8 cellular contexts compared by ENCODE assay signal in genomic region chr6:85404016-85404496, GRCh38. TPM values are rescaled to one million over a fixed set of nuclear protein-coding genes. Genes with fewer than 3 reads are reported as not detected.
DNase-seq lines count a peak whose midpoint lies in the region; ATAC-seq, FAIRE-seq and TF ChIP-seq lines count a peak whose summit lies in the region.
"Not testable (repeated sequence)": the region's sequence is repeated elsewhere in the genome, so short reads cannot be mapped to it uniquely, and the experiment has no call there.

No MANE protein-coding gene starts in this region.

- not testable (repeated sequence) for ATAC-seq in activated naive CD8-positive, alpha-beta T cell treated with anti-CD3 and anti-CD28 coated beads, Interleukin-2, amount 50 U/mL, for 24 hours; pancreas; aorta (ENCODE audit: low FRiP score)

- CTCF ChIA-PET in Calu3 (lab: Charles Lee) = interaction anchor here (0.8 to 3.3 kb wide), 6 partner anchors 43 to 79 kb away, joined by 3 to 16 read pairs (median 8); partner anchors contain the start of gene NT5E

- H4K20me1 ChIP-seq in Loucy (ENCODE audit: insufficient read depth, low read length, poor library complexity, severe bottlenecking) = not testable (repeated sequence)

- not testable (repeated sequence) for H3K27me3 ChIP-seq in Loucy (ENCODE audit: insufficient read depth, low read length, poor library complexity, severe bottlenecking); pancreas; aorta (ENCODE audit: control insufficient read depth in 1 of 2, insufficient read depth in 2 of 2, low read length in 1 of 2)

- peak overlapping the region; percentile 71 for H3K4me3 Mint-ChIP-seq in Calu3 (ENCODE audit: low read depth, unreplicated experiment)
- H3K4me3 Mint-ChIP-seq in T-helper 2 cell treated with Interferon-gamma antibody and Interleukin-4, amounts not matched to agents 5 μg/mL and 100 μg/mL, for 36 hours = peak overlapping the region; percentile 59
- not testable (repeated sequence) for H3K4me3 Mint-ChIP-seq in activated naive CD8-positive, alpha-beta T cell treated with anti-CD3 and anti-CD28 coated beads, Interleukin-2, amount 50 U/mL, for 24 hours; endothelial cell (ENCODE audit: unreplicated experiment)

- peaks cover 16% of the 10 kb centered on the region for H3K36me3 Mint-ChIP-seq in Calu3 (ENCODE audit: insufficient read depth, unreplicated experiment)
- not testable (repeated sequence) for H3K36me3 Mint-ChIP-seq in T-helper 2 cell treated with Interferon-gamma antibody and Interleukin-4, amounts not matched to agents 5 μg/mL and 100 μg/mL, for 36 hours (ENCODE audit: low read depth); activated naive CD8-positive, alpha-beta T cell treated with anti-CD3 and anti-CD28 coated beads, Interleukin-2, amount 50 U/mL, for 24 hours (ENCODE audit: low read depth); endothelial cell (ENCODE audit: low read depth, unreplicated experiment)

- H3K9ac ChIP-seq in Loucy (ENCODE audit: low read depth, low read length, poor library complexity, severe bottlenecking) = peak overlapping the region; percentile 56
- not testable (repeated sequence) for H3K9ac ChIP-seq in kidney (ENCODE audit: low read length in 2 of 2)

- peak overlapping the region; percentile 19 for H3K4me3 ChIP-seq in Loucy (ENCODE audit: low read length, poor library complexity, severe bottlenecking)
- not testable (repeated sequence) for H3K4me3 ChIP-seq in kidney (ENCODE audit: low read length in 2 of 2); pancreas; aorta (ENCODE audit: low read length in 2 of 2)

- not testable (repeated sequence) for FAIRE-seq in kidney (lab: Jason Lieb, UNC); pancreas (lab: Jason Lieb, UNC)

- H3K9me3 Mint-ChIP-seq in Calu3 (ENCODE audit: low read depth, unreplicated experiment); T-helper 2 cell treated with Interferon-gamma antibody and Interleukin-4, amounts not matched to agents 5 μg/mL and 100 μg/mL, for 36 hours; activated naive CD8-positive, alpha-beta T cell treated with anti-CD3 and anti-CD28 coated beads, Interleukin-2, amount 50 U/mL, for 24 hours; endothelial cell (ENCODE audit: unreplicated experiment): not testable (repeated sequence)

- H3K4me1 Mint-ChIP-seq in Calu3 (ENCODE audit: low read depth, unreplicated experiment) (peaks cover 80% of the 10 kb centered on the region), endothelial cell (ENCODE audit: unreplicated experiment) (peaks cover 45% of the 10 kb centered on the region)
- peaks cover 54% of the 10 kb centered on the region for H3K4me1 Mint-ChIP-seq in T-helper 2 cell treated with Interferon-gamma antibody and Interleukin-4, amounts not matched to agents 5 μg/mL and 100 μg/mL, for 36 hours (ENCODE audit: low read depth)
- peaks cover 70% of the 10 kb centered on the region for H3K4me1 Mint-ChIP-seq in activated naive CD8-positive, alpha-beta T cell treated with anti-CD3 and anti-CD28 coated beads, Interleukin-2, amount 50 U/mL, for 24 hours

- peak overlapping the region; percentile 47 for H3K4me2 ChIP-seq in Loucy (ENCODE audit: low read depth, low read length, poor library complexity, severe bottlenecking)

- intact Hi-C loops in Calu3 (cut with micrococcal nuclease; ENCODE audit: unreplicated experiment) = loop anchor here (2.0 kb wide), 1 partner anchor 61 kb away; no protein-coding TSS in a partner anchor
- intact Hi-C loops in kidney (cut with DNase I); pancreas (cut with DNase I): not testable (repeated sequence)
- intact Hi-C loops in aorta (cut with DNase I) = loop anchor here (5.0 kb wide), 3 partner anchors 42 to 78 kb away; no protein-coding TSS in a partner anchor

- H3K9me2 ChIP-seq in Loucy (replicated peaks; ENCODE audit: low read depth, low read length) = not testable (repeated sequence)

- H3K36me3 ChIP-seq in Loucy (ENCODE audit: insufficient read depth, low read length); kidney (ENCODE audit: control insufficient read depth in 1 of 2, insufficient read depth in 2 of 2, low read length in 2 of 2); pancreas; aorta (ENCODE audit: control insufficient read depth in 1 of 2, insufficient read depth in 2 of 2, low read length in 1 of 2): not testable (repeated sequence)

- TSS peak; percentile 82 for BruUV-seq in Calu3 (replicated peaks; lab: Mats Ljungman, UMichigan)

- H3K79me2 ChIP-seq in Loucy (ENCODE audit: insufficient read depth, low read length) = not testable (repeated sequence)

- not testable (repeated sequence) for H3F3A ChIP-seq in Loucy (ENCODE audit: low read depth)

- DNase-seq in Calu3; T-helper 2 cell treated with Interferon-gamma antibody and Interleukin-4, amounts not matched to agents 5 μg/mL and 100 μg/mL, for 36 hours (ENCODE audit: low spot score); activated naive CD8-positive, alpha-beta T cell treated with anti-CD3 and anti-CD28 coated beads, Interleukin-2, amount 50 U/mL, for 24 hours; endothelial cell (ENCODE audit: low spot score); kidney; pancreas; aorta: not testable (repeated sequence)

- peak overlapping the region; percentile 99 for H3K27ac Mint-ChIP-seq in Calu3 (ENCODE audit: unreplicated experiment)
- peak overlapping the region; percentile 65 for H3K27ac Mint-ChIP-seq in T-helper 2 cell treated with Interferon-gamma antibody and Interleukin-4, amounts not matched to agents 5 μg/mL and 100 μg/mL, for 36 hours
- peak overlapping the region; percentile 17 for H3K27ac Mint-ChIP-seq in activated naive CD8-positive, alpha-beta T cell treated with anti-CD3 and anti-CD28 coated beads, Interleukin-2, amount 50 U/mL, for 24 hours
- peak overlapping the region; percentile 74 for H3K27ac Mint-ChIP-seq in endothelial cell (ENCODE audit: unreplicated experiment)

- peak overlapping the region; percentile 53 for H2AFZ ChIP-seq in Loucy (ENCODE audit: low read length)

- not testable (repeated sequence) for H3K27me3 Mint-ChIP-seq in Calu3 (ENCODE audit: unreplicated experiment); activated naive CD8-positive, alpha-beta T cell treated with anti-CD3 and anti-CD28 coated beads, Interleukin-2, amount 50 U/mL, for 24 hours; endothelial cell (ENCODE audit: unreplicated experiment)
- H3K27me3 Mint-ChIP-seq in T-helper 2 cell treated with Interferon-gamma antibody and Interleukin-4, amounts not matched to agents 5 μg/mL and 100 μg/mL, for 36 hours (ENCODE audit: low read depth) = peaks cover 12% of the 10 kb centered on the region

- peaks cover 53% of the 10 kb centered on the region for H3K4me1 ChIP-seq in Loucy (ENCODE audit: insufficient read depth, low read length, poor library complexity, severe bottlenecking)
- H3K4me1 ChIP-seq in kidney (ENCODE audit: control insufficient read depth in 1 of 2, insufficient read depth in 1 of 2, low read depth in 1 of 2, low read length in 2 of 2) = peaks cover 5 to 23% of the 10 kb centered on the region in 2 donors
- H3K4me1 ChIP-seq in pancreas = peaks cover 23 to 30% (median 28%) of the 10 kb centered on the region in 3 donors
- not testable (repeated sequence) for H3K4me1 ChIP-seq in aorta (ENCODE audit: control insufficient read depth in 1 of 2, insufficient read depth in 2 of 2, low read length in 2 of 2)

- 87 to 93% methylated on average over 4 of the region's 4 CpGs for WGBS in pancreas, 2 donors
- 79 to 81% methylated on average over 4 of the region's 4 CpGs for WGBS in aorta, 2 donors

- not testable (repeated sequence) for H3K9me3 ChIP-seq in Loucy (ENCODE audit: insufficient read depth, low read depth, low read length); kidney (ENCODE audit: control insufficient read depth in 1 of 2, low read length in 2 of 2); pancreas; aorta (ENCODE audit: control insufficient read depth, low read length)

- not testable (repeated sequence) for TF ChIP-seq CTCF in Calu3 (IDR thresholded peaks at IDR 0.05; ENCODE audit: unreplicated experiment); Loucy (conservative IDR thresholded peaks at IDR 0.05; ENCODE audit: low read length); endothelial cell (IDR thresholded peaks at IDR 0.05; ENCODE audit: unreplicated experiment); kidney (IDR thresholded peaks at IDR 0.05; ENCODE audit: borderline replicate concordance, extremely low read depth, insufficient read depth); pancreas (IDR thresholded peaks at IDR 0.05)

- peak overlapping the region; percentile 56 to 59 for H3K27ac ChIP-seq in kidney (ENCODE audit: low read depth in 2 of 2, low read length in 2 of 2)
- H3K27ac ChIP-seq in pancreas = peak overlapping the region in 3 of 4 donors; percentile 33 to 73 (median 72)
- peak overlapping the region; percentile 32 to 87 for H3K27ac ChIP-seq in aorta (ENCODE audit: low read depth in 1 of 2, low read length in 2 of 2)

RNA-seq across cellular contexts. Expression of gene NT5E, which starts 45.8 kb away (rescaled TPM):
- 52.8 and 76.5 TPM in 2 replicates for total RNA-seq in Calu3 (2022)
- total RNA-seq in endothelial cell (ENCODE audit: unreplicated experiment) = 47.1 TPM
- 41.0 TPM for total RNA-seq in kidney
- polyA plus RNA-seq in kidney (ENCODE audit: insufficient read depth, low read depth, low replicate concordance) = 13.1 TPM
- 1 to 10 TPM in 5 of 6 donors, under 1 TPM in 1; 0.79 to 3.6 (median 2.2) TPM for total RNA-seq in pancreas
- polyA plus RNA-seq in pancreas = 1 to 10 TPM in 1 of 2 donors, under 1 TPM in 1; 0.49 to 2.7 TPM
- total RNA-seq in aorta = 10 to 100 TPM; 63.2 to 68.9 TPM
- polyA plus RNA-seq in aorta = 10 to 100 TPM; 19.7 to 30.6 TPM

Comparison
In these comparisons a context has a peak if more than half of its experiments do, and no peak if none do; other contexts are left out.
1. H3K27ac Mint-ChIP-seq: peak in every context shown above with its lines; median percentile 99 in Calu3; 74 in endothelial cell; 65 in T-helper 2 cell treated with Interferon-gamma antibody and Interleukin-4, amounts not matched to agents 5 μg/mL and 100 μg/mL, for 36 hours; 17 in activated naive CD8-positive, alpha-beta T cell treated with anti-CD3 and anti-CD28 coated beads, Interleukin-2, amount 50 U/mL, for 24 hours.